In genomic region chr20:4721719-4722118, GRCh38 we compare ENCODE assay signal across 16 cellular contexts. TPM values are rescaled to one million over a fixed set of nuclear protein-coding genes. Genes with fewer than 3 reads are reported as not detected.
DNase-seq lines count a peak whose midpoint lies in the region; ATAC-seq and TF ChIP-seq lines count a peak whose summit lies in the region.
"Had no signal": no experiment of that assay in that cellular context is flagged by ENCODE, and none has a peak within 500 bp of the region (broad histone marks: within the 10 kb centered on the region; RNA-seq: fewer than 3 reads in every experiment).

PRND (plus strand) TSS chr20:4721909; CDS start chr20:4724552, 2,643 bp downstream.

- no peak for TF ChIP-seq CTCF in CD8-positive, alpha-beta T cell (IDR thresholded peaks at IDR 0.05)
- TF ChIP-seq CTCF in OCI-LY1 (IDR thresholded peaks at IDR 0.05; ENCODE audit: low read length) (no peak), hepatocyte (IDR thresholded peaks at IDR 0.05; ENCODE audit: poor library complexity) (no peak)

- H3K4me1 Mint-ChIP-seq in CD8-positive, alpha-beta T cell (ENCODE audit: low read depth): peaks cover 13% of the 10 kb centered on the region
- peaks cover 11% of the 10 kb centered on the region for H3K4me1 Mint-ChIP-seq in activated naive CD4-positive, alpha-beta T cell treated with anti-CD3 and anti-CD28 coated beads, Interleukin-2, amount 10 ng/mL, durations not matched to agents 7 days and 5 days

- H3K27me3 ChIP-seq in CD8-positive, alpha-beta T cell (ENCODE audit: insufficient read depth, low read length): no peaks in the 10 kb centered on the region
- H3K27me3 ChIP-seq in OCI-LY1 (ENCODE audit: insufficient read depth, low read length) (no peaks in the 10 kb centered on the region), hepatocyte (peaks cover 4% of the 10 kb centered on the region), rectal smooth muscle tissue (ENCODE audit: control insufficient read depth, insufficient read depth, low read length) (no peaks in the 10 kb centered on the region)

- peaks cover 14% of the 10 kb centered on the region for H3K4me1 ChIP-seq in CD8-positive, alpha-beta T cell (ENCODE audit: insufficient read depth, low read length)
- H3K4me1 ChIP-seq in OCI-LY1 (ENCODE audit: insufficient read depth, low read length, severe bottlenecking) (peaks cover 18% of the 10 kb centered on the region), hepatocyte (ENCODE audit: insufficient read depth) (peaks cover 6% of the 10 kb centered on the region), rectal smooth muscle tissue (ENCODE audit: control insufficient read depth, insufficient read depth, low read length) (no peaks in the 10 kb centered on the region)

- H3K4me3 Mint-ChIP-seq in CD8-positive, alpha-beta T cell: peak within 1 kb of the TSS; percentile 30
- no peak within 1 kb of the TSS for H3K4me3 Mint-ChIP-seq in activated naive CD4-positive, alpha-beta T cell treated with anti-CD3 and anti-CD28 coated beads, Interleukin-2, amount 10 ng/mL, durations not matched to agents 7 days and 5 days

- WGBS in hepatocyte (ENCODE audit: low lambda C conversion rate, missing lambda C conversion rate): 81% methylated on average over 8 of the region's 8 CpGs

- peak within 1 kb of the TSS; percentile 43 for H2AFZ ChIP-seq in OCI-LY1 (ENCODE audit: low read length)
- H2AFZ ChIP-seq in hepatocyte: no peak within 1 kb of the TSS

- DNase-seq in CD8-positive, alpha-beta T cell: no peak
- DNase-seq in hepatocyte (ENCODE audit: low spot score): no peak
- no peak for DNase-seq in pons (ENCODE audit: low spot score)
- DNase-seq in activated CD4-positive, alpha-beta T cell treated with anti-CD3 and anti-CD28 coated beads, Interleukin-2, amount 50 U/mL, for 48 hours: no peak
- no peak for DNase-seq in activated naive CD4-positive, alpha-beta T cell treated with anti-CD3 and anti-CD28 coated beads, Interleukin-2, amount 10 ng/mL, durations not matched to agents 7 days and 5 days
- no peak for DNase-seq in NCI-H510A treated with DMSO at 0.1 percent for 48 hours (lab: John Stamatoyannopoulos, UW)
- DNase-seq: activated CD4-positive, CD25-positive, alpha-beta regulatory T cell treated with anti-CD3 and anti-CD28 coated beads, Interleukin-2, amount 50 U/mL, for 72 hours; activated T-cell treated with anti-CD3 and anti-CD28 coated beads, Interleukin-2, amount 50 U/mL, for 1 hour; effector CD4-positive, alpha-beta T cell; foreskin melanocyte; NCI-H187; stimulated activated CD4-positive, alpha-beta T cell treated with anti-CD3 and anti-CD28 coated beads, Interleukin-1b, Interleukin-23, amount 100 ng/mL, for 48 hours had no signal

- H3K27ac Mint-ChIP-seq in CD8-positive, alpha-beta T cell: peak within 1 kb of the TSS; percentile 56
- no peak within 1 kb of the TSS for H3K27ac Mint-ChIP-seq in activated naive CD4-positive, alpha-beta T cell treated with anti-CD3 and anti-CD28 coated beads, Interleukin-2, amount 10 ng/mL, durations not matched to agents 7 days and 5 days

- H3K27ac ChIP-seq in CD8-positive, alpha-beta T cell (ENCODE audit: low read depth, low read length): no peak within 1 kb of the TSS
- H3K27ac ChIP-seq in OCI-LY1 (ENCODE audit: low read depth, low read length, poor library complexity, severe bottlenecking) (no peak within 1 kb of the TSS), hepatocyte (no peak within 1 kb of the TSS), rectal smooth muscle tissue (ENCODE audit: low read depth, low read length) (no peak within 1 kb of the TSS)

- no peaks in the 10 kb centered on the region for H3K9me2 ChIP-seq in OCI-LY1 (ENCODE audit: low read depth, low read length)
- H3K9me2 ChIP-seq in hepatocyte (replicated peaks; ENCODE audit: insufficient read depth): no peaks in the 10 kb centered on the region

- no peak for ATAC-seq in CD8-positive, alpha-beta T cell

- no peaks in the 10 kb centered on the region for H3K36me3 ChIP-seq in CD8-positive, alpha-beta T cell (ENCODE audit: insufficient read depth, low read length)
- H3K36me3 ChIP-seq in OCI-LY1 (ENCODE audit: insufficient read depth, low read length): no peaks in the 10 kb centered on the region; the same call in 1 of the 2 replicates
- no peaks in the 10 kb centered on the region for H3K36me3 ChIP-seq in hepatocyte (replicated peaks; ENCODE audit: insufficient read depth, low read depth)
- no peaks in the 10 kb centered on the region for H3K36me3 ChIP-seq in rectal smooth muscle tissue (ENCODE audit: control insufficient read depth, insufficient read depth, low read length)

- no peaks in the 10 kb centered on the region for H3K9me3 ChIP-seq in CD8-positive, alpha-beta T cell (ENCODE audit: low read length)
- no peaks in the 10 kb centered on the region for H3K9me3 ChIP-seq in OCI-LY1 (ENCODE audit: low read length)
- no peaks in the 10 kb centered on the region for H3K9me3 ChIP-seq in hepatocyte (ENCODE audit: low read depth)

- intact Hi-C loops in CD8-positive, alpha-beta T cell (cut with DNase I, micrococcal nuclease): loop anchor here (2.0 kb wide), 2 partner anchors 55 to 613 kb away; no protein-coding TSS in a partner anchor

- H3F3A ChIP-seq in OCI-LY1 (ENCODE audit: insufficient read depth, low read length): no peaks in the 10 kb centered on the region

- CTCF ChIA-PET in CD8-positive, alpha-beta T cell (lab: Charles Lee): interaction anchor here (0.9 to 18.7 kb wide), 5 partner anchors 15 to 119 kb away, joined by 3 to 255 read pairs (median 4); no protein-coding TSS in a partner anchor
- CTCF ChIA-PET in activated naive CD4-positive, alpha-beta T cell treated with anti-CD3 and anti-CD28 coated beads, Interleukin-2, amount 10 ng/mL, durations not matched to agents 7 days and 5 days (lab: Charles Lee): interaction anchor here (0.9 to 2.5 kb wide), 5 partner anchors 108 to 119 kb away, joined by 3 to 17 read pairs (median 9); no protein-coding TSS in a partner anchor

- H3K9ac ChIP-seq in OCI-LY1 (ENCODE audit: low read length): peak within 1 kb of the TSS; percentile 13; the same call in 1 of the 2 replicates
- H3K9ac ChIP-seq in rectal smooth muscle tissue (ENCODE audit: low read length): no peak within 1 kb of the TSS

- H3K27me3 Mint-ChIP-seq in CD8-positive, alpha-beta T cell (ENCODE audit: low read depth): peaks cover 3% of the 10 kb centered on the region
- peaks cover 12% of the 10 kb centered on the region for H3K27me3 Mint-ChIP-seq in activated naive CD4-positive, alpha-beta T cell treated with anti-CD3 and anti-CD28 coated beads, Interleukin-2, amount 10 ng/mL, durations not matched to agents 7 days and 5 days

- no peaks in the 10 kb centered on the region for H3K9me3 Mint-ChIP-seq in CD8-positive, alpha-beta T cell
- no peaks in the 10 kb centered on the region for H3K9me3 Mint-ChIP-seq in activated naive CD4-positive, alpha-beta T cell treated with anti-CD3 and anti-CD28 coated beads, Interleukin-2, amount 10 ng/mL, durations not matched to agents 7 days and 5 days

- no peaks in the 10 kb centered on the region for H3K36me3 Mint-ChIP-seq in CD8-positive, alpha-beta T cell
- no peaks in the 10 kb centered on the region for H3K36me3 Mint-ChIP-seq in activated naive CD4-positive, alpha-beta T cell treated with anti-CD3 and anti-CD28 coated beads, Interleukin-2, amount 10 ng/mL, durations not matched to agents 7 days and 5 days

- peak within 1 kb of the TSS; percentile 66 for H3K4me2 ChIP-seq in OCI-LY1 (ENCODE audit: low read length)
- H3K4me2 ChIP-seq in hepatocyte: peak within 1 kb of the TSS; percentile 43

- H3K79me2 ChIP-seq in OCI-LY1 (ENCODE audit: insufficient read depth, low read length) (no peaks in the 10 kb centered on the region), hepatocyte (no peaks in the 10 kb centered on the region)

- H4K20me1 ChIP-seq in OCI-LY1 (ENCODE audit: insufficient read depth, low read length) (no peaks in the 10 kb centered on the region), hepatocyte (ENCODE audit: insufficient read depth, poor library complexity, severe bottlenecking) (no peaks in the 10 kb centered on the region)

- H3K4me3 ChIP-seq in CD8-positive, alpha-beta T cell (ENCODE audit: low read depth, low read length): no peak within 1 kb of the TSS
- H3K4me3 ChIP-seq in OCI-LY1 (ENCODE audit: low read depth, low read length, poor library complexity, severe bottlenecking) (peak within 1 kb of the TSS; percentile 45), hepatocyte (no peak within 1 kb of the TSS), rectal smooth muscle tissue (ENCODE audit: low read length) (peak within 1 kb of the TSS; percentile 0)

- POLR2A ChIA-PET in CD8-positive, alpha-beta T cell (lab: Charles Lee): no interaction called here

RNA-seq across cellular contexts. Expression of gene PRND, which starts in this region (rescaled TPM):
- total RNA-seq in CD8-positive, alpha-beta T cell: not detected
- total RNA-seq in hepatocyte: 0.16 and 0.70 TPM in 2 replicates
- polyA plus RNA-seq in hepatocyte: 0.34 TPM in 1 of 2 replicates, not detected in the other
- total RNA-seq: G401 had no signal
- polyA plus RNA-seq: BJ had no signal

Comparison
In these comparisons a context has a peak if more than half of its experiments do, and no peak if none do; other contexts are left out.
1. H3K4me3 ChIP-seq: peak in OCI-LY1 (single experiment) and rectal smooth muscle tissue (single experiment); none in CD8-positive, alpha-beta T cell (single experiment) and hepatocyte (single experiment).